8 cellular contexts compared by ENCODE assay signal in the genomic region with DNA sequence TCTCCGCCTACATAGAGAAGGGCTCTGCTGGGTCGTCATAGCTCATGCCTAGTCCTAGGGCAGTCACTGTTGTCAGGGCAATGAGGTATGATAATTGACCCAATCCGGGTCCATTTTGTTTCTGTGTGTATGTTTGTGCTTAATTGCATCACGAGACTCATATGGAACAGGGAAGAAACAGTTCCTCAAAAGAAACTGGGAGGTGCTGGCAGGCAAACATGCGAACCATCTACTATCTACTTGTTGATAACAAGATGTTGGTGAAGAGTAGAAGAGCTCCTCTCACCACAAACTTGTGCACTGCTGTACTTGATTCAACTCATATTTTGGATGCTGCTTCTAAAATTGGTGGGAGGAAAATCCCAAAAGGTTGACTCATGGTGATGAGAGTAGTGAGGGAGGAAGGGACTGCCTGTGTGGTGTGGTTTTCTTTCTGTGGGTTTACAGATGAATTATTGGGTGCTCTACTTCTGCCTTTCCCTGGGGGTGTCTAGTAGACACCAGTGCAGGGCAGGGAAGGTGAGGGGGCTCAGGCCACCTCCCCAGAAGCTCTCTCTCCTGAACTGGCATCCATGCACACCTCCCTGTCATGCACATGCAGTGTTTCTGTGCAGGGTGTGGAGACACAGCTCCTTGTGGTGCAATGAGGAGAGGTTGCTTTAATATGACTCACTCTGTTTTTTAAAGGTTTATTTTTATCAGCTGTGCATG. TPM values are rescaled to one million over a fixed set of nuclear protein-coding genes. Genes with fewer than 3 reads are reported as not detected.
A peak's percentile ranks its signal among the peaks of the same experiment; 100 is the strongest.
DNase-seq lines count a peak whose midpoint lies in the region; ATAC-seq and TF ChIP-seq lines count a peak whose summit lies in the region.

No MANE protein-coding gene starts in this region.

- no peaks in the 10 kb centered on the region for H3K9me3 Mint-ChIP-seq in osteocyte (ENCODE audit: unreplicated experiment)

- peaks cover 11% of the 10 kb centered on the region for H3K4me1 Mint-ChIP-seq in osteocyte (ENCODE audit: unreplicated experiment)

- DNase-seq in Ammon's horn (ENCODE audit: low spot score) (peak; percentile 46), M059J (ENCODE audit: low read depth) (peak; percentile 82), epithelial cell of esophagus (ENCODE audit: low read depth) (peak; percentile 60), colonic mucosa (no peak), osteocyte (ENCODE audit: extremely low spot score, unreplicated experiment) (no peak), NCI-H187 (lab: John Stamatoyannopoulos, UW) (no peak), COLO668 (lab: John Stamatoyannopoulos, UW; ENCODE audit: unreplicated experiment) (no peak)

- TF ChIP-seq CTCF in epithelial cell of esophagus (IDR thresholded peaks at IDR 0.05; ENCODE audit: insufficient read depth, low read depth, low read length, missing control alignments) (no peak), colonic mucosa (IDR thresholded peaks at IDR 0.05) (no peak), osteocyte (IDR thresholded peaks at IDR 0.05) (no peak)

- H3K27me3 Mint-ChIP-seq in osteocyte (ENCODE audit: unreplicated experiment), result peaks cover under 1% of the 10 kb centered on the region

- intact Hi-C loops in colonic mucosa (cut with DNase I), result no loop called here

- H3K4me3 ChIP-seq in epithelial cell of esophagus (ENCODE audit: low read length), result no peak overlapping the region
- H3K4me3 ChIP-seq in colonic mucosa, result no peak overlapping the region

- H3K27ac ChIP-seq in colonic mucosa, result no peak overlapping the region

- H3K27ac Mint-ChIP-seq in osteocyte (ENCODE audit: unreplicated experiment), result no peak overlapping the region

- no peaks in the 10 kb centered on the region for H3K4me1 ChIP-seq in colonic mucosa

- H3K9ac ChIP-seq in colonic mucosa (ENCODE audit: low read depth in 2 of 2, low read length in 2 of 2), result no peak overlapping the region

- no peaks in the 10 kb centered on the region for H3K27me3 ChIP-seq in colonic mucosa

- H3K4me3 Mint-ChIP-seq in osteocyte (ENCODE audit: unreplicated experiment), result no peak overlapping the region

- peak; percentile 65 for ATAC-seq in GM19351 (IDR thresholded peaks at IDR 0.05; ENCODE audit: unreplicated experiment)

- H3K36me3 ChIP-seq in colonic mucosa, result no peaks in the 10 kb centered on the region

- H3K9me3 ChIP-seq in colonic mucosa, result no peaks in the 10 kb centered on the region

- no peaks in the 10 kb centered on the region for H3K36me3 Mint-ChIP-seq in osteocyte (ENCODE audit: unreplicated experiment)

RNA-seq across cellular contexts. Expression of gene LSMEM1, which starts 29.4 kb away (rescaled TPM):
- 1.3 TPM in 1 of 2 replicates, not detected in the other for total RNA-seq in M059J (2014; rRNA removed; shearing (Covaris generic))
- total RNA-seq in colonic mucosa (1 to 10 TPM; 2.0 to 2.3 TPM), osteocyte (1.5 and 2.3 TPM in 2 replicates)

RNA-seq across cellular contexts. Expression of gene IFRD1, which starts 59.9 kb away (rescaled TPM):
- total RNA-seq in M059J (2014; rRNA removed; shearing (Covaris generic)), result 60.2 and 78.6 TPM in 2 replicates
- total RNA-seq in colonic mucosa (10 to 100 TPM; 35.9 to 41.0 TPM), osteocyte (75.2 and 78.3 TPM in 2 replicates)

Comparison
In these comparisons a context has a peak if more than half of its experiments do, and no peak if none do; other contexts are left out.
1. DNase-seq: peak in Ammon's horn (single experiment), M059J (single experiment) and epithelial cell of esophagus (single experiment); none in colonic mucosa (single experiment), osteocyte (single experiment), NCI-H187 (0 of 2) and COLO668 (single experiment).